ENCODE assay signal across 22 cellular contexts in the genomic region with DNA sequence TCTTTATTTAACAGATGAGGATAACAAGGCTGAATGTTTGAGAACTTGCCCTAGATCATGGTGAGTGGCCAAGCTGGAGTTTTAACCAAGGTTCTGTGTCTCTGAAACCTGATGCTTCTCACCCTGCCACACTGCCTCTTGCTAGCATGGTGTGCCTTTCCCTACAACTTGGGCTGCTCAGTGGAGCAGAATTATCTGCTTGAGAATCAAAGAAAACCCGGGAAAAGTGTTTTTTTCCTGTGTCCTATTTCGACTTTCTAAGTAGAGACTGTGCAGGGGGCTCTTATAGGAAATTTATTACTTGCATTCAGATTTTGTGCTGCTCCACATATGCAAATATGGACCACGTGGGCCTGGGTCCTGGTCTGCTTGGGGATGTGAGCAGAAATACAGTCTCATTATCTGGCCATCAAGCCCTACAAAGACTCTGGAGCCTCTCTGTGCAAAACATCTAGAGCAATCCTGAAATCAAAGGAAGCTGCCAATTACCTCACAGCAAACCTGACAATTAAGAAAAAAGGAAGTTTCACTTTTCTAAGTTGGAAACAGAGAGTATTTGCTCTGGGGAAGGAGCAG.
"Had no signal": no experiment of that assay in that cellular context is flagged by ENCODE, and none has a peak within 500 bp of the region (broad histone marks: within the 10 kb centered on the region; RNA-seq: fewer than 3 reads in every experiment).

No MANE protein-coding gene starts in this region.

- H3K27ac Mint-ChIP-seq: endodermal cell, progenitor cell of endocrine pancreas had no signal

- H3K9me3 Mint-ChIP-seq: endodermal cell had no signal

- H3K4me3 Mint-ChIP-seq: endodermal cell had no signal

- DNase-seq: activated CD4-positive, alpha-beta T cell treated with anti-CD3 and anti-CD28 coated beads, Interleukin-2, amount 50 U/mL, for 1 hour; activated CD8-positive, alpha-beta memory T cell treated with anti-CD3 and anti-CD28 coated beads for 24 hours; activated CD8-positive, alpha-beta memory T cell treated with anti-CD3 and anti-CD28 coated beads, Interleukin-2, amount 50 U/mL, for 48 hours; activated effector memory CD4-positive, alpha-beta T cell treated with Interleukin-2 at 50 U/mL for 16 hours; activated naive CD4-positive, alpha-beta T cell treated with anti-CD3 and anti-CD28 coated beads, Interleukin-2, amount 50 U/mL, for 16 hours; activated T-cell treated with anti-CD3 and anti-CD28 coated beads, Interleukin-2, amount 50 U/mL, for 48 hours; aorta; brain microvascular endothelial cell; central memory CD4-positive, alpha-beta T cell; endodermal cell; foreskin keratinocyte; glutamatergic neuron; hippocampal formation; islet precursor cell; left lung; stimulated activated CD4-positive, alpha-beta T cell treated with anti-CD3 and anti-CD28 coated beads, Interleukin-12 subunit alpha, Interleukin-12 subunit beta, amount 100 ng/mL, for 4 hours; stimulated activated CD4-positive, alpha-beta T cell treated with anti-CD3 and anti-CD28 coated beads, Interleukin-2, amount 100 ng/mL, for 24 hours; stimulated activated naive CD4-positive, alpha-beta T cell treated with Interleukin-2 at 50 U/mL for 16 hours; tibial artery had no signal

- FAIRE-seq: colon, urothelium cell line had no signal
